Comparison of ENCODE assay signal across 13 cellular contexts in genomic region chr4:101418466-101418865, GRCh38.
DNase-seq lines count a peak whose midpoint lies in the region; ATAC-seq and TF ChIP-seq lines count a peak whose summit lies in the region.
"Had no signal": no experiment of that assay in that cellular context is flagged by ENCODE, and none has a peak within 500 bp of the region (broad histone marks: within the 10 kb centered on the region; RNA-seq: fewer than 3 reads in every experiment).

No MANE protein-coding gene starts in this region.

- intact Hi-C loops in activated naive CD4-positive, alpha-beta T cell treated with anti-CD3 and anti-CD28 coated beads for 36 hours (cut with micrococcal nuclease), result loop anchor here (1.0 to 10.0 kb wide), 12 partner anchors 72 to 1326 kb away; partner anchors contain the start of genes PPP3CA and SLC39A8

- ATAC-seq in HG03354 (IDR thresholded peaks at IDR 0.05; ENCODE audit: poor library complexity, severe bottlenecking, unreplicated experiment) (peak; percentile 19), HG02973 (IDR thresholded peaks at IDR 0.05; ENCODE audit: unreplicated experiment) (no peak)
- peak; percentile 12 for ATAC-seq in activated T-helper 17 cell treated with anti-CD3 and anti-CD28 coated beads, Interleukin-2, amount 50 U/mL, for 72 hours (replicated peaks)
- ATAC-seq: left lobe of liver had no signal

- no peak for TF ChIP-seq CTCF in brain microvascular endothelial cell (IDR thresholded peaks at IDR 0.05; ENCODE audit: low read depth, low read length, missing control alignments)

- H3K27ac ChIP-seq in brain microvascular endothelial cell, result no peak overlapping the region
- H3K27ac ChIP-seq: prostate gland, thoracic aorta had no signal

- no peaks in the 10 kb centered on the region for H3K36me3 Mint-ChIP-seq in activated naive CD4-positive, alpha-beta T cell treated with anti-CD3 and anti-CD28 coated beads for 36 hours (ENCODE audit: low read depth)
- H3K36me3 Mint-ChIP-seq in activated T-helper 17 cell treated with anti-CD3 and anti-CD28 coated beads, Interleukin-2, amount 50 U/mL, for 72 hours (ENCODE audit: low read depth), result no peaks in the 10 kb centered on the region
- no peaks in the 10 kb centered on the region for H3K36me3 Mint-ChIP-seq in stimulated activated naive CD8-positive, alpha-beta T cell treated with anti-CD3 and anti-CD28 coated beads, Interleukin-15, Interleukin-2, amounts not matched to agents 100 ng/mL and 50 ng/mL, for 24 hours (ENCODE audit: low read depth)

- H3K4me3 Mint-ChIP-seq in activated naive CD4-positive, alpha-beta T cell treated with anti-CD3 and anti-CD28 coated beads for 36 hours, result no peak overlapping the region
- H3K4me3 Mint-ChIP-seq in activated T-helper 17 cell treated with anti-CD3 and anti-CD28 coated beads, Interleukin-2, amount 50 U/mL, for 72 hours, result peak overlapping the region; percentile 54
- peak overlapping the region; percentile 32 for H3K4me3 Mint-ChIP-seq in stimulated activated naive CD8-positive, alpha-beta T cell treated with anti-CD3 and anti-CD28 coated beads, Interleukin-15, Interleukin-2, amounts not matched to agents 100 ng/mL and 50 ng/mL, for 24 hours

- CTCF ChIA-PET in activated naive CD4-positive, alpha-beta T cell treated with anti-CD3 and anti-CD28 coated beads for 36 hours (lab: Charles Lee), result interaction anchor here (0.6 to 0.9 kb wide), 2 partner anchors 263 to 1401 kb away, joined by 3 read pairs; no protein-coding TSS in a partner anchor

- H3K36me3 ChIP-seq in brain microvascular endothelial cell (replicated peaks), result no peaks in the 10 kb centered on the region
- H3K36me3 ChIP-seq: MG63, prostate gland, thoracic aorta had no signal

- no peaks in the 10 kb centered on the region for H3K27me3 ChIP-seq in brain microvascular endothelial cell (replicated peaks)
- H3K27me3 ChIP-seq: MG63 had no signal

- peaks cover 2% of the 10 kb centered on the region for H3K9me3 Mint-ChIP-seq in activated naive CD4-positive, alpha-beta T cell treated with anti-CD3 and anti-CD28 coated beads for 36 hours
- no peaks in the 10 kb centered on the region for H3K9me3 Mint-ChIP-seq in activated T-helper 17 cell treated with anti-CD3 and anti-CD28 coated beads, Interleukin-2, amount 50 U/mL, for 72 hours
- no peaks in the 10 kb centered on the region for H3K9me3 Mint-ChIP-seq in stimulated activated naive CD8-positive, alpha-beta T cell treated with anti-CD3 and anti-CD28 coated beads, Interleukin-15, Interleukin-2, amounts not matched to agents 100 ng/mL and 50 ng/mL, for 24 hours

- DNase-seq in activated naive CD4-positive, alpha-beta T cell treated with anti-CD3 and anti-CD28 coated beads for 36 hours, result no peak
- no peak for DNase-seq in activated naive CD4-positive, alpha-beta T cell treated with anti-CD3 and anti-CD28 coated beads, Interleukin-2, amount 50 U/mL, for 16 hours
- DNase-seq in stimulated activated naive CD4-positive, alpha-beta T cell treated with Interleukin-2 at 50 U/mL for 16 hours (lab: John Stamatoyannopoulos, UW), result no peak
- no peak for DNase-seq in brain microvascular endothelial cell
- DNase-seq: DMS79, MG63 had no signal

- H3K27ac Mint-ChIP-seq in activated naive CD4-positive, alpha-beta T cell treated with anti-CD3 and anti-CD28 coated beads for 36 hours, result peak overlapping the region; percentile 36
- peak overlapping the region; percentile 74 for H3K27ac Mint-ChIP-seq in activated T-helper 17 cell treated with anti-CD3 and anti-CD28 coated beads, Interleukin-2, amount 50 U/mL, for 72 hours
- H3K27ac Mint-ChIP-seq in stimulated activated naive CD8-positive, alpha-beta T cell treated with anti-CD3 and anti-CD28 coated beads, Interleukin-15, Interleukin-2, amounts not matched to agents 100 ng/mL and 50 ng/mL, for 24 hours, result peak overlapping the region; percentile 82

- in situ Hi-C loops in brain microvascular endothelial cell (cut with HindIII; ENCODE audit: low pct_ligation_motif_present, low sequenced_read_pairs), result no loop called here

- peaks cover 43% of the 10 kb centered on the region for H3K27me3 Mint-ChIP-seq in activated naive CD4-positive, alpha-beta T cell treated with anti-CD3 and anti-CD28 coated beads for 36 hours (ENCODE audit: low read depth)
- H3K27me3 Mint-ChIP-seq in activated T-helper 17 cell treated with anti-CD3 and anti-CD28 coated beads, Interleukin-2, amount 50 U/mL, for 72 hours, result peaks cover 4% of the 10 kb centered on the region
- peaks cover 16% of the 10 kb centered on the region for H3K27me3 Mint-ChIP-seq in stimulated activated naive CD8-positive, alpha-beta T cell treated with anti-CD3 and anti-CD28 coated beads, Interleukin-15, Interleukin-2, amounts not matched to agents 100 ng/mL and 50 ng/mL, for 24 hours

- H3K4me1 Mint-ChIP-seq in activated naive CD4-positive, alpha-beta T cell treated with anti-CD3 and anti-CD28 coated beads for 36 hours (ENCODE audit: low read depth), result peaks cover 36% of the 10 kb centered on the region
- peaks cover 27% of the 10 kb centered on the region for H3K4me1 Mint-ChIP-seq in activated T-helper 17 cell treated with anti-CD3 and anti-CD28 coated beads, Interleukin-2, amount 50 U/mL, for 72 hours
- peaks cover 55% of the 10 kb centered on the region for H3K4me1 Mint-ChIP-seq in stimulated activated naive CD8-positive, alpha-beta T cell treated with anti-CD3 and anti-CD28 coated beads, Interleukin-15, Interleukin-2, amounts not matched to agents 100 ng/mL and 50 ng/mL, for 24 hours (ENCODE audit: low read depth)

- H3K4me3 ChIP-seq in brain microvascular endothelial cell (ENCODE audit: low read depth, low read length), result no peak overlapping the region
- H3K4me3 ChIP-seq: MG63, prostate gland, thoracic aorta had no signal
